9 cellular contexts compared by ENCODE assay signal in the genomic region with DNA sequence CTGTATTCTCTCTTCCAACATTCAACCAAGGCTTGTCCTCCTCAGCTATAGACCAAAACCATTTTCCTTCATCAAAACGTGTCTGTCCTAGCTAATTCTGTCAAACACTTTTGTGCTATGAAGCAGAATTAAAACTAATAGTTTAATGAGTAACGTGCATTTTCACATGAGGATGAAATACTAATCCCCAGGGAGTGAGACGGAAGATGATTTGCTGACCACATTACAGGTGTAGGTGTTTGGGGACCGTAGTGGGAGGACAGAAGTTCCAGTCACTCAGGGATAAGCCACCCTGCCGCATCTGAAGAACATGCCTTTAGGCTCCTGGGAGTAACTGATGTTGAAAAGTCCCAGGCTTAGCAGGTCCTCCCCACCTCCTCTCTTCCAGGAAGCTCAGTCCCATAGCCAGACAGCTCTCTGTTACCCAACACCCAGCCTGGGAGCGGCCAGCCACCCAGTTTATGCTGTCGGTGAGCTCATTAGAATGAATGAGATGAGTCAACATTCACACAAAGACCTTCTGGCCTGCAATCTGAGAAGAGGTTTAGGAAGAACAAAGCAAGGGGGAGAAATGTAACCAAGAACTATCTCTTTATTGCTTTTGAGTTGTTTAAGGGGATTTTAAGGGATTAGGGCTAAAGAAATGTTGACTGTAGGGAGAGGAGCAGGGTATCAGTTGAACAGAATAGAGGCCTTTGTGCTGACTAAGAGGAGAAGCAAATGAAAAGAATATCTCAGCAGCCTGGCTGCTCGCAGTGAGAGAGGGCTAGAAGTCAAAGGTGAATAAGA.
DNase-seq lines count a peak whose midpoint lies in the region; ATAC-seq and TF ChIP-seq lines count a peak whose summit lies in the region.
"Had no signal": no experiment of that assay in that cellular context is flagged by ENCODE, and none has a peak within 500 bp of the region (broad histone marks: within the 10 kb centered on the region; RNA-seq: fewer than 3 reads in every experiment).

No MANE protein-coding gene starts in this region.

- 14% methylated on average over 8 of the region's 8 CpGs for WGBS in smooth muscle cell (ENCODE audit: low lambda C conversion rate)

- peaks cover 7% of the 10 kb centered on the region for H3K4me1 ChIP-seq in smooth muscle cell (ENCODE audit: low read depth)

- DNase-seq in AG10803 (ENCODE audit: low read depth) (peak; percentile 8), SHP77 (lab: John Stamatoyannopoulos, UW) (peak; percentile 28 to 37), smooth muscle cell (lab: John Stamatoyannopoulos, UW; ENCODE audit: unreplicated experiment) (no peak), glutamatergic neuron (no peak), occipital lobe (lab: John Stamatoyannopoulos, UW) (no peak)
- DNase-seq in activated CD8-positive, alpha-beta memory T cell treated with anti-CD3 and anti-CD28 coated beads, Interleukin-2, amount 50 U/mL, for 4 hours, result no peak

- no peak overlapping the region for H3K4me3 Mint-ChIP-seq in glutamatergic neuron (ENCODE audit: unreplicated experiment)
- H3K4me3 Mint-ChIP-seq: nephron had no signal

- H3K4me1 Mint-ChIP-seq in glutamatergic neuron (ENCODE audit: low read depth, unreplicated experiment), result no peaks in the 10 kb centered on the region

- no peaks in the 10 kb centered on the region for H4K20me1 ChIP-seq in smooth muscle cell (ENCODE audit: low read depth)

- no peak overlapping the region for H3K9ac ChIP-seq in smooth muscle cell (ENCODE audit: low read depth)

- H3K27me3 ChIP-seq in smooth muscle cell (ENCODE audit: low read depth), result peaks cover 13% of the 10 kb centered on the region

- H3K4me3 ChIP-seq in AG10803 (ENCODE audit: low read length) (no peak overlapping the region), smooth muscle cell (no peak overlapping the region)

- peak overlapping the region; percentile 0 for H3K4me2 ChIP-seq in smooth muscle cell

- no peak overlapping the region for H3K27ac Mint-ChIP-seq in glutamatergic neuron (ENCODE audit: unreplicated experiment)

- H3K9me3 ChIP-seq in smooth muscle cell (replicated peaks; ENCODE audit: low read depth), result no peaks in the 10 kb centered on the region

- no peaks in the 10 kb centered on the region for H3K36me3 ChIP-seq in smooth muscle cell (ENCODE audit: low read depth)

- H3K9me3 Mint-ChIP-seq in glutamatergic neuron (ENCODE audit: unreplicated experiment), result no peaks in the 10 kb centered on the region
- H3K9me3 Mint-ChIP-seq: nephron had no signal

- TF ChIP-seq CTCF in AG10803 (conservative IDR thresholded peaks at IDR 0.05; ENCODE audit: low read length), result no peak
- TF ChIP-seq CTCF in smooth muscle cell (IDR thresholded peaks at IDR 0.05; ENCODE audit: borderline replicate concordance, insufficient read depth, poor library complexity, severe bottlenecking), result no peak
- TF ChIP-seq CTCF in glutamatergic neuron (IDR thresholded peaks at IDR 0.05; ENCODE audit: partially characterized antibody, unreplicated experiment), result no peak

- H3K27ac ChIP-seq in smooth muscle cell (ENCODE audit: low read depth), result peak overlapping the region; percentile 54

- H3F3A ChIP-seq in smooth muscle cell (ENCODE audit: low read depth), result no peaks in the 10 kb centered on the region

- H3K79me2 ChIP-seq in smooth muscle cell (ENCODE audit: low read depth), result no peaks in the 10 kb centered on the region

- ATAC-seq in GM19467 (IDR thresholded peaks at IDR 0.05; ENCODE audit: unreplicated experiment) (peak; percentile 74), HG03520 (IDR thresholded peaks at IDR 0.05; ENCODE audit: unreplicated experiment) (peak; percentile 90)

- no peaks in the 10 kb centered on the region for H3K36me3 Mint-ChIP-seq in glutamatergic neuron (ENCODE audit: unreplicated experiment)

- H3K27me3 Mint-ChIP-seq in glutamatergic neuron (ENCODE audit: unreplicated experiment), result peaks cover 8% of the 10 kb centered on the region

- H2AFZ ChIP-seq in smooth muscle cell (ENCODE audit: low read depth), result no peak overlapping the region

Comparison
In these comparisons a context has a peak if more than half of its experiments do, and no peak if none do; other contexts are left out.
1. DNase-seq: peak in AG10803 (single experiment) and SHP77 (2 of 2); none in smooth muscle cell (single experiment), glutamatergic neuron (single experiment), occipital lobe (single experiment) and activated CD8-positive, alpha-beta memory T cell treated with anti-CD3 and anti-CD28 coated beads, Interleukin-2, amount 50 U/mL, for 4 hours (single experiment).